7 cellular contexts compared by ENCODE assay signal in the genomic region with DNA sequence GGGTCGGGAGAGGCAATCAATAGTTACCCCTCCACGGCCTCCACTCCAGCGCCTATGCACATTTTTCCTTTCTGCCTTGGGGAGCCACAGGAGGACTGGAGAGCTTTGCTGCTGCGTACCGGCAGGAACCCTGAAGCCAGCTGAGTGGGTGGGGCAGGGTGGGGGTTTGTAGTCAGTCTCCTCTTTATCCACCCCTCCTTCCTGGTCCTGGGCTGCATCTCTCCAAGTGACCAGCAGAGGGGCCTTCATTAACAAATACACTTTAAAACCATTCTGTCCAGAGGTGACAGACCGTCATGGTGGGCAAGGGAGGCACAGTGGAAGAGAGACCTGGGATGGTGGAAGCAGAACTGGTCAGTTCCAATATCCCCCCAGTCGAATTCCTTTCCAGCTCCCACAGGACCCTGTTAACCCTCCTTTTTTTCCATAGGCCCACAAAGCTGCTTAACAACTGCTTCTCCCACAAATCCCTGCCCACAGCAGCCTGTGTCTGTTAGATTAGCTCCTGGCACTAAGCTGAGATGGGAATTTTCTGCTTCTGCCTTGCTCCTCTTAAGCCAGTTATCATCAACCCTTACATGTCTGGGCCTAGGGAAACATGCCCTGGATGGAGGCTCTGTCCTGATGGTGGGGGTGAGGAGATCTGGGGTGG. TPM values are rescaled to one million over a fixed set of nuclear protein-coding genes. Genes with fewer than 3 reads are reported as not detected.
DNase-seq lines count a peak whose midpoint lies in the region; ATAC-seq lines count a peak whose summit lies in the region.

No MANE protein-coding gene starts in this region.

- DNase-seq in G401 (ENCODE audit: low spot score) (peak; percentile 72), NCI-H82 treated with DMSO at 0.1 percent for 48 hours (lab: John Stamatoyannopoulos, UW; ENCODE audit: unreplicated experiment) (peak; percentile 91), amniotic stem cell (lab: John Stamatoyannopoulos, UW) (peak; percentile 37), hepatic stellate cell (ENCODE audit: low spot score) (peak; percentile 89), skeletal muscle cell (ENCODE audit: low read depth) (peak; percentile 27), NCI-H1436 (lab: John Stamatoyannopoulos, UW) (no peak)

- H3K4me3 ChIP-seq in skeletal muscle cell (ENCODE audit: low read depth, low read length): no peak overlapping the region

- ATAC-seq in HG02885 (IDR thresholded peaks at IDR 0.05; ENCODE audit: poor library complexity, unreplicated experiment): peak; percentile 45

- in situ Hi-C loops in G401 (cut with HindIII; ENCODE audit: low sequenced_read_pairs): no loop called here

RNA-seq across cellular contexts. Expression of gene ABCG4, which starts 3.9 kb away (rescaled TPM):
- total RNA-seq in G401 (2014; rRNA removed; shearing (Covaris generic)): 0.06 and 1.7 TPM in 2 replicates

RNA-seq across cellular contexts. Expression of gene HINFP, which starts 23.6 kb away (rescaled TPM):
- total RNA-seq in G401 (2014; rRNA removed; shearing (Covaris generic)): 18.5 and 22.4 TPM in 2 replicates

RNA-seq across cellular contexts. Expression of gene NLRX1, which starts 23.6 kb away (rescaled TPM):
- total RNA-seq in G401 (2014; rRNA removed; shearing (Covaris generic)): not detected in 2 replicates

RNA-seq across cellular contexts. Expression of gene C2CD2L, which starts 37.8 kb away (rescaled TPM):
- total RNA-seq in G401 (2014; rRNA removed; shearing (Covaris generic)): 4.6 and 5.8 TPM in 2 replicates

RNA-seq across cellular contexts. Expression of gene NHERF4, which starts 40.3 kb away (rescaled TPM):
- total RNA-seq in G401 (2014; rRNA removed; shearing (Covaris generic)): not detected in 2 replicates
